In genomic region chr5:139885172-139885856, GRCh38 we compare ENCODE assay signal across 18 cellular contexts.
A peak's percentile ranks its signal among the peaks of the same experiment; 100 is the strongest.
DNase-seq lines count a peak whose midpoint lies in the region; ATAC-seq, FAIRE-seq and TF ChIP-seq lines count a peak whose summit lies in the region.
"Had no signal": no experiment of that assay in that cellular context is flagged by ENCODE, and none has a peak within 500 bp of the region (broad histone marks: within the 10 kb centered on the region; RNA-seq: fewer than 3 reads in every experiment).

No MANE protein-coding gene starts in this region.

- H3K9ac ChIP-seq in astrocyte (ENCODE audit: low read length) = no peak overlapping the region
- no peak overlapping the region for H3K9ac ChIP-seq in neuronal stem cell (ENCODE audit: low read depth, low read length, poor library complexity)
- H3K9ac ChIP-seq: BLaER1 treated with 17β-estradiol and CSF1 and Interleukin-3, amounts not matched to agents 10 nM and 100 nM; GM23248 had no signal

- H3K36me3 Mint-ChIP-seq in astrocyte (ENCODE audit: low read depth, unreplicated experiment) = peaks cover 5% of the 10 kb centered on the region
- H3K36me3 Mint-ChIP-seq: CD8-positive, alpha-beta T cell had no signal

- H2AFZ ChIP-seq in astrocyte (ENCODE audit: low read depth, low read length) = no peak overlapping the region
- H2AFZ ChIP-seq in neuronal stem cell (ENCODE audit: low read length) = no peak overlapping the region
- H2AFZ ChIP-seq: GM23248 had no signal

- H3K23ac ChIP-seq in neuronal stem cell (ENCODE audit: low read depth, low read length, poor library complexity) = peak overlapping the region; percentile 52

- H4K91ac ChIP-seq in neuronal stem cell (ENCODE audit: low read depth, low read length, poor library complexity) = no peak overlapping the region

- no peak overlapping the region for H4K8ac ChIP-seq in neuronal stem cell (ENCODE audit: low read depth, low read length)

- peaks cover 85% of the 10 kb centered on the region for H3K27me3 Mint-ChIP-seq in astrocyte (ENCODE audit: low read depth, unreplicated experiment)

- H3K27ac ChIP-seq in HEK293 (ENCODE audit: extremely low read depth, low read depth, low read length) = no peak overlapping the region
- no peak overlapping the region for H3K27ac ChIP-seq in astrocyte (ENCODE audit: low read depth, low read length)
- H3K27ac ChIP-seq in neuronal stem cell (replicated peaks; ENCODE audit: low read length) = no peak overlapping the region
- H3K27ac ChIP-seq: BLaER1 treated with 17β-estradiol and CSF1 and Interleukin-3, amounts not matched to agents 10 nM and 100 nM; GM23248 had no signal

- H3K36me3 ChIP-seq in HEK293 (ENCODE audit: control insufficient read depth in 2 of 2, insufficient read depth in 1 of 2, low read length in 2 of 2) (no peaks in the 10 kb centered on the region; a peak in 1 of 3 replicates), astrocyte (ENCODE audit: insufficient read depth, low read length) (no peaks in the 10 kb centered on the region), neuronal stem cell (replicated peaks in 1 of 2; ENCODE audit: control insufficient read depth in 2 of 2, insufficient read depth in 2 of 2, low read length in 2 of 2) (peaks cover 0 to 1% of the 10 kb centered on the region in 2 donors)
- H3K36me3 ChIP-seq: BLaER1 treated with 17β-estradiol and CSF1 and Interleukin-3, amounts not matched to agents 10 nM and 100 nM had no signal

- H3K14ac ChIP-seq in neuronal stem cell (ENCODE audit: low read length) = no peak overlapping the region

- H2BK120ac ChIP-seq in neuronal stem cell (ENCODE audit: low read depth, low read length) = no peak overlapping the region

- no peak overlapping the region for H3K4ac ChIP-seq in neuronal stem cell (ENCODE audit: low read length)

- no peak overlapping the region for H3K4me2 ChIP-seq in astrocyte (ENCODE audit: low read length)
- H3K4me2 ChIP-seq in neuronal stem cell (ENCODE audit: insufficient read depth, low read length, poor library complexity, severe bottlenecking) = no peak overlapping the region

- no peaks in the 10 kb centered on the region for H4K20me1 ChIP-seq in astrocyte (ENCODE audit: insufficient read depth, low read length)
- H4K20me1 ChIP-seq: BLaER1 treated with 17β-estradiol and CSF1 and Interleukin-3, amounts not matched to agents 10 nM and 100 nM had no signal

- no peak overlapping the region for H3K4me3 Mint-ChIP-seq in astrocyte (ENCODE audit: unreplicated experiment)
- H3K4me3 Mint-ChIP-seq: B cell; CD8-positive, alpha-beta T cell had no signal

- H3K4me1 ChIP-seq in HEK293 (ENCODE audit: control insufficient read depth, insufficient read depth, low read length) = peaks cover 7% of the 10 kb centered on the region
- H3K4me1 ChIP-seq in astrocyte (ENCODE audit: insufficient read depth, low read length) = no peaks in the 10 kb centered on the region
- no peaks in the 10 kb centered on the region for H3K4me1 ChIP-seq in neuronal stem cell (ENCODE audit: control insufficient read depth in 2 of 2, insufficient read depth in 1 of 2, low read depth in 1 of 2, low read length in 2 of 2)

- FAIRE-seq in astrocyte (lab: Jason Lieb, UNC) = no peak
- FAIRE-seq: GM12878, H54 had no signal

- no peak for TF ChIP-seq POLR2A in erythroblast (IDR thresholded peaks at IDR 0.05; ENCODE audit: low read length)

- no peak overlapping the region for H2BK5ac ChIP-seq in neuronal stem cell (ENCODE audit: low read length)

- H3K79me1 ChIP-seq in neuronal stem cell (ENCODE audit: low read depth, low read length) = no peaks in the 10 kb centered on the region

- H2AK5ac ChIP-seq in neuronal stem cell (ENCODE audit: low read depth, low read length) = peak overlapping the region; percentile 35

- no CpG with 5 or more reads among the region's 15 CpGs for WGBS in neuronal stem cell (ENCODE audit: extremely low coverage in 2 of 2, insufficient read length in 2 of 2, insufficient replicate concordance in 1 of 2), 2 donors

- TF ChIP-seq CTCF in HEK293 (tag by site-specific recombination; IDR thresholded peaks at IDR 0.05) = no peak
- no peak for TF ChIP-seq CTCF in astrocyte (IDR thresholded peaks at IDR 0.05; ENCODE audit: insufficient read depth, low read depth, low read length)

- peak overlapping the region; percentile 19 for H3K27ac Mint-ChIP-seq in astrocyte (ENCODE audit: unreplicated experiment)
- H3K27ac Mint-ChIP-seq: B cell; CD8-positive, alpha-beta T cell had no signal

- H3K18ac ChIP-seq in neuronal stem cell (ENCODE audit: low read length) = no peak overlapping the region

- H2BK12ac ChIP-seq in neuronal stem cell (ENCODE audit: low read length) = no peak overlapping the region

- H2BK15ac ChIP-seq in neuronal stem cell (ENCODE audit: low read length) = no peak overlapping the region

- H3K9me3 ChIP-seq in HEK293 (ENCODE audit: control insufficient read depth, insufficient read depth, low read depth, low read length) = no peaks in the 10 kb centered on the region
- H3K9me3 ChIP-seq in astrocyte (ENCODE audit: insufficient read depth, low read depth, low read length) = no peaks in the 10 kb centered on the region
- no peaks in the 10 kb centered on the region for H3K9me3 ChIP-seq in neuronal stem cell (replicated peaks in 1 of 2; ENCODE audit: control insufficient read depth in 2 of 2, insufficient read depth in 1 of 2, low read depth in 1 of 2, low read length in 2 of 2)
- H3K9me3 ChIP-seq: BLaER1 treated with 17β-estradiol and CSF1 and Interleukin-3, amounts not matched to agents 10 nM and 100 nM had no signal

- DNase-seq in astrocyte (ENCODE audit: low read depth) (no peak), neuronal stem cell (ENCODE audit: low spot score) (no peak), COLO668 (lab: John Stamatoyannopoulos, UW; ENCODE audit: unreplicated experiment) (no peak), erythroblast (lab: John Stamatoyannopoulos, UW) (no peak)
- DNase-seq: CD8-positive, alpha-beta T cell; COR-L47; DMS 273 treated with DMSO at 0.1 percent for 48 hours; DMS53; DND-41; EL; GM23248; HCEC 1CT had no signal

- H3K4me3 ChIP-seq in HEK293 (ENCODE audit: low read depth, low read length) (no peak overlapping the region), astrocyte (ENCODE audit: insufficient read depth, low read depth, low read length) (no peak overlapping the region), neuronal stem cell (ENCODE audit: low read length in 2 of 2) (no peak overlapping the region)
- H3K4me3 ChIP-seq: BLaER1 treated with 17β-estradiol and CSF1 and Interleukin-3, amounts not matched to agents 10 nM and 100 nM; GM12878; GM23248 had no signal

- CTCF ChIA-PET in HEK293 (lab: Yijun Ruan, JAX) = interaction anchor here (0.7 to 1.7 kb wide), 3 partner anchors 83 to 120 kb away, joined by 3 to 6 read pairs (median 3); no protein-coding TSS in a partner anchor

- POLR2A ChIA-PET in HEK293 (lab: Yijun Ruan, JAX) = no interaction called here

- H3K27me3 ChIP-seq in astrocyte (ENCODE audit: insufficient read depth, low read length) (peaks cover 20% of the 10 kb centered on the region), neuronal stem cell (ENCODE audit: control insufficient read depth in 3 of 3, insufficient read depth in 3 of 3, low read depth in 1 of 3, low read length in 3 of 3) (peaks cover 0 to 60% (median 0%) of the 10 kb centered on the region in 3 experiments)
- H3K27me3 ChIP-seq: BLaER1 treated with 17β-estradiol and CSF1 and Interleukin-3, amounts not matched to agents 10 nM and 100 nM had no signal

- no peaks in the 10 kb centered on the region for H3K79me2 ChIP-seq in astrocyte (ENCODE audit: insufficient read depth, low read length)

- H3K4me1 Mint-ChIP-seq in astrocyte (ENCODE audit: low read depth, unreplicated experiment) = no peaks in the 10 kb centered on the region

- no peak for ATAC-seq in HG02938 (IDR thresholded peaks at IDR 0.05; ENCODE audit: unreplicated experiment)
- ATAC-seq: CD8-positive, alpha-beta T cell had no signal

- H3K9me3 Mint-ChIP-seq in astrocyte (ENCODE audit: unreplicated experiment) = peaks cover 5% of the 10 kb centered on the region
- H3K9me3 Mint-ChIP-seq: CD8-positive, alpha-beta T cell had no signal

TF ChIP-seq in HEK293, 187 proteins besides CTCF, POLR2A, EP300 and RAD21:
- TF ChIP-seq TCF7L2 (IDR thresholded peaks at IDR 0.05; ENCODE audit: borderline replicate concordance, low read depth, low read length) = no peak
- TF ChIP-seq PRDM1 (tag by site-specific recombination; IDR thresholded peaks at IDR 0.05) = peak; percentile 56; the same call in 1 of the 2 replicates
- no peak for TF ChIP-seq ZFP37 (tag by site-specific recombination; IDR thresholded peaks at IDR 0.05)
- TF ChIP-seq KLF1 (tag by site-specific recombination; IDR thresholded peaks at IDR 0.05) = no peak
- TF ChIP-seq ZNF747 (tag by site-specific recombination; IDR thresholded peaks at IDR 0.05) = no peak
- TF ChIP-seq ZNF416 (tag by site-specific recombination; IDR thresholded peaks at IDR 0.05) = no peak
- no peak for TF ChIP-seq BCL11A (tag by site-specific recombination; IDR thresholded peaks at IDR 0.05; ENCODE audit: low read depth)
- TF ChIP-seq ZNF704 (tag by site-specific recombination; IDR thresholded peaks at IDR 0.05) = no peak
- no peak for TF ChIP-seq ZNF302 (tag by site-specific recombination; IDR thresholded peaks at IDR 0.05; ENCODE audit: low read depth)
- TF ChIP-seq EGR2 (tag by site-specific recombination; IDR thresholded peaks at IDR 0.05; ENCODE audit: low read depth) = peak; percentile 84
- TF ChIP-seq ZFHX2 (tag by site-specific recombination; conservative IDR thresholded peaks at IDR 0.05) = peak; percentile 72
- no peak for TF ChIP-seq ZNF174 (tag by site-specific recombination; IDR thresholded peaks at IDR 0.05)
